8 cellular contexts compared by ENCODE assay signal in the genomic region with DNA sequence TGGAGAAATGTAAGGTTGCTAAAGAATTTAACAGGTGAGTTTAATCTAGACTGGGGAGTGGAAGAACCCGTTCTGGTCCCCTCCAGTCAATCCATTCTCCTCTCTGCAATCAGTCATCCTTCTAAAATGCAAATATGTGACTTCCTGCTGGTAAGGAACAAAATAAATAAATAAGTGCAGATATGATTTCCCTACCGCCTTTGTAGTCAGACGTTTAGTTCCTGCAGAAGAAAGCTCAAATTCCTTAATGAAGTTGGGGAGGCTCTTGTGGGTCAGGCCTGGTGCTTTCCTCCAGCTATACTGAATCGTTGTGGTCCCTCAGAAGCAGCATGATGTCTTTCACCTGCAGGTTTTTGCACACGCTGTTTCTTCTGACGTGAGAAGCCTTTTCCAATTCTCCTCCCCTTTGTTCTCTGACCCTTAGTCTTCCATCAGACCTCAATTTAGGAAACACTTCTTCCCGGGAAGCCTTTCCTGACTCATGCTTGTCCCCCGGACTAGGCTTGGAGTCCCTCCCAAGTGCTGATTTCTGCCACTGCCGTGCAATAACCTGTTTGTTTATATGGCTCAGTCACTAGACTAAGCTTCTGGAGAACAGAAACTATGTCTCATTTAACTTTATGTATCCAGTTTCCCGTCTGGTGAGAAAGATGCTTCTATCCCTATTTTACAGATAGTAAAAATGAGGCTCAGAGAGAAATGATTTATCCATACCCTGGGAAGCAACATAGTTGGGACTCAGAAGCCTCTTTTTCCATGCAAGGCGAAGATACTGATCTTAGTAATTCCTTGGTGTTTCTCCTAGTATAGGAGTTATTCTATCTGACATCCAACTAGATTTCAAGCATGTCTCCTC. TPM values are rescaled to one million over a fixed set of nuclear protein-coding genes. Genes with fewer than 3 reads are reported as not detected.
A peak's percentile ranks its signal among the peaks of the same experiment; 100 is the strongest.
DNase-seq lines count a peak whose midpoint lies in the region; ATAC-seq lines count a peak whose summit lies in the region.

No MANE protein-coding gene starts in this region.

- H3K27ac Mint-ChIP-seq in activated CD4-positive, alpha-beta memory T cell treated with anti-CD3 and anti-CD28 coated beads for 36 hours, result peak overlapping the region; percentile 97

- POLR2A ChIA-PET in activated CD4-positive, alpha-beta memory T cell treated with anti-CD3 and anti-CD28 coated beads for 36 hours (lab: Charles Lee), result interaction anchor here (0.9 to 1.6 kb wide), 6 partner anchors 15 to 222 kb away, joined by 3 to 8 read pairs (median 4); no protein-coding TSS in a partner anchor

- CTCF ChIA-PET in activated CD4-positive, alpha-beta memory T cell treated with anti-CD3 and anti-CD28 coated beads for 36 hours (lab: Charles Lee), result interaction anchor here (0.9 to 6.9 kb wide), 2 partner anchors 65 to 203 kb away, joined by 3 to 80 read pairs; no protein-coding TSS in a partner anchor

- H3K4me3 ChIP-seq in iPS-11a (ENCODE audit: low read depth, low read length), result peak overlapping the region; percentile 99

- no peaks in the 10 kb centered on the region for H3K27me3 Mint-ChIP-seq in activated CD4-positive, alpha-beta memory T cell treated with anti-CD3 and anti-CD28 coated beads for 36 hours

- no peaks in the 10 kb centered on the region for H3K9me3 Mint-ChIP-seq in activated CD4-positive, alpha-beta memory T cell treated with anti-CD3 and anti-CD28 coated beads for 36 hours

- H3K36me3 Mint-ChIP-seq in activated CD4-positive, alpha-beta memory T cell treated with anti-CD3 and anti-CD28 coated beads for 36 hours, result peaks cover 28% of the 10 kb centered on the region

- intact Hi-C loops in activated CD4-positive, alpha-beta memory T cell treated with anti-CD3 and anti-CD28 coated beads for 36 hours (cut with micrococcal nuclease), result loop anchor here (5.0 to 10.0 kb wide), 4 partner anchors 202 to 416 kb away; a partner anchor contains a TSS

- DNase-seq in SIG-M5 treated with dmso at 0.1 percent for 504 hours (lab: John Stamatoyannopoulos, UW; ENCODE audit: unreplicated experiment) (peak; percentile 46), SIG-M5 (lab: John Stamatoyannopoulos, UW) (no peak), stromal cell of bone marrow (ENCODE audit: low read depth) (peak; percentile 59), cerebellum (ENCODE audit: low spot score) (no peak)
- DNase-seq in activated CD4-positive, alpha-beta memory T cell treated with anti-CD3 and anti-CD28 coated beads for 36 hours, result peak; percentile 21
- DNase-seq in effector CD8-positive, alpha-beta T cell (lab: John Stamatoyannopoulos, UW), result no peak

- H3K4me3 Mint-ChIP-seq in activated CD4-positive, alpha-beta memory T cell treated with anti-CD3 and anti-CD28 coated beads for 36 hours, result peak overlapping the region; percentile 99

- peaks cover 47% of the 10 kb centered on the region for H3K4me1 Mint-ChIP-seq in activated CD4-positive, alpha-beta memory T cell treated with anti-CD3 and anti-CD28 coated beads for 36 hours (ENCODE audit: low read depth)

- no peak for ATAC-seq in HG02642 (IDR thresholded peaks at IDR 0.05; ENCODE audit: poor library complexity, unreplicated experiment)

RNA-seq across cellular contexts. Expression of a gene that starts 1.3 kb away (rescaled TPM):
- 10 to 100 TPM; 32.1 to 38.9 TPM for total RNA-seq in activated CD4-positive, alpha-beta memory T cell treated with anti-CD3 and anti-CD28 coated beads for 36 hours
- total RNA-seq in cerebellum, result 75.1 TPM

RNA-seq across cellular contexts. Expression of a gene that starts 22.2 kb away (rescaled TPM):
- total RNA-seq in activated CD4-positive, alpha-beta memory T cell treated with anti-CD3 and anti-CD28 coated beads for 36 hours, result 10 to 100 TPM; 17.7 TPM
- 9.4 TPM for total RNA-seq in cerebellum

Comparison
In these comparisons a context has a peak if more than half of its experiments do, and no peak if none do; other contexts are left out.
1. DNase-seq: peak in SIG-M5 treated with dmso at 0.1 percent for 504 hours (single experiment), activated CD4-positive, alpha-beta memory T cell treated with anti-CD3 and anti-CD28 coated beads for 36 hours (single experiment) and stromal cell of bone marrow (single experiment); none in SIG-M5 (single experiment), cerebellum (single experiment) and effector CD8-positive, alpha-beta T cell (single experiment).